In genomic region chr2:108073425-108074072, GRCh38 we compare ENCODE assay signal across 17 cellular contexts.
DNase-seq lines count a peak whose midpoint lies in the region; ATAC-seq and TF ChIP-seq lines count a peak whose summit lies in the region.
"Had no signal": no experiment of that assay in that cellular context is flagged by ENCODE, and none has a peak within 500 bp of the region (broad histone marks: within the 10 kb centered on the region; RNA-seq: fewer than 3 reads in every experiment).

No MANE protein-coding gene starts in this region.

- TF ChIP-seq CTCF in nephron progenitor cell (IDR thresholded peaks at IDR 0.05) = no peak

- no peaks in the 10 kb centered on the region for H3K27me3 Mint-ChIP-seq in nephron progenitor cell (ENCODE audit: low read depth, poor library complexity)
- H3K27me3 Mint-ChIP-seq: B cell; CD4-positive, alpha-beta T cell had no signal

- H3K36me3 Mint-ChIP-seq in nephron progenitor cell (ENCODE audit: low read depth) = no peaks in the 10 kb centered on the region
- H3K36me3 Mint-ChIP-seq: CD8-positive, alpha-beta T cell had no signal

- peak; percentile 95 for DNase-seq in SK-N-DZ (ENCODE audit: low spot score)
- peak; percentile 66 for DNase-seq in left kidney (ENCODE audit: low read depth, low spot score)
- DNase-seq in nephron progenitor cell = no peak
- DNase-seq in activated T-cell treated with anti-CD3 and anti-CD28 coated beads, Interleukin-2, amount 50 U/mL, for 48 hours = no peak
- DNase-seq in NK-92 treated with Interleukin-12 subunit alpha and Interleukin-12 subunit beta, amount 100 ng/mL, for 24 hours (lab: John Stamatoyannopoulos, UW) = no peak
- no peak for DNase-seq in H7
- DNase-seq: AML-193; Caco-2; Calu3; CD4-positive, alpha-beta T cell; CD8-positive, alpha-beta T cell; DMS79 treated with DMSO at 0.1 percent for 48 hours; GF-D8 had no signal

- no peaks in the 10 kb centered on the region for H3K4me1 Mint-ChIP-seq in nephron progenitor cell
- H3K4me1 Mint-ChIP-seq: B cell had no signal

- H3K27me3 ChIP-seq in H7 (ENCODE audit: control insufficient read depth, insufficient read depth, low read length) = no peaks in the 10 kb centered on the region
- H3K27me3 ChIP-seq: BLaER1 treated with 17β-estradiol and CSF1 and Interleukin-3, amounts not matched to agents 10 nM and 100 nM had no signal

- H3K4me3 Mint-ChIP-seq in nephron progenitor cell = no peak overlapping the region
- H3K4me3 Mint-ChIP-seq: B cell; CD4-positive, alpha-beta T cell; CD8-positive, alpha-beta T cell had no signal

- H3K36me3 ChIP-seq in H7 (replicated peaks; ENCODE audit: control insufficient read depth, insufficient read depth, low read length) = no peaks in the 10 kb centered on the region
- H3K36me3 ChIP-seq: BLaER1 treated with 17β-estradiol and CSF1 and Interleukin-3, amounts not matched to agents 10 nM and 100 nM had no signal

- no peaks in the 10 kb centered on the region for H3K9me3 Mint-ChIP-seq in nephron progenitor cell
- H3K9me3 Mint-ChIP-seq: CD4-positive, alpha-beta T cell; CD8-positive, alpha-beta T cell had no signal

- peak overlapping the region; percentile 64 for H3K27ac Mint-ChIP-seq in nephron progenitor cell
- H3K27ac Mint-ChIP-seq: B cell; CD4-positive, alpha-beta T cell; CD8-positive, alpha-beta T cell had no signal

- H3K4me3 ChIP-seq in H7 (ENCODE audit: insufficient read depth, low read depth, low read length) = no peak overlapping the region
- H3K4me3 ChIP-seq: A549; BLaER1 treated with 17β-estradiol and CSF1 and Interleukin-3, amounts not matched to agents 10 nM and 100 nM had no signal

- ATAC-seq in SK-N-SH treated with all-trans-retinoic acid at 6 μM for 48 hours = peak; percentile 93
- ATAC-seq: A549; CD8-positive, alpha-beta T cell had no signal

TF ChIP-seq in SK-N-SH treated with all-trans-retinoic acid at 6 μM for 48 hours, 23 proteins besides CTCF, POLR2A, EP300 and RAD21 (continues in another document):
- TF ChIP-seq PPARA (CRISPR knock-in tag; IDR thresholded peaks at IDR 0.05; ENCODE audit: borderline replicate concordance) = no peak
- peak; percentile 96 for TF ChIP-seq GLIS3 (CRISPR knock-in tag; IDR thresholded peaks at IDR 0.05)
- peak; percentile 96 for TF ChIP-seq ESRRG (CRISPR knock-in tag; IDR thresholded peaks at IDR 0.05)
- TF ChIP-seq ZNF565 (CRISPR knock-in tag; conservative IDR thresholded peaks at IDR 0.05; ENCODE audit: low read depth) = 0 out of 2 replicates have a peak, but pooled peaks have one; percentile 22
- 0 out of 2 replicates have a peak, but pooled peaks have one; percentile 39 for TF ChIP-seq SNAI2 (CRISPR knock-in tag; IDR thresholded peaks at IDR 0.05)
- TF ChIP-seq ISL1 (CRISPR knock-in tag; IDR thresholded peaks at IDR 0.05) = peak; percentile 100
- TF ChIP-seq, protein P1, sequence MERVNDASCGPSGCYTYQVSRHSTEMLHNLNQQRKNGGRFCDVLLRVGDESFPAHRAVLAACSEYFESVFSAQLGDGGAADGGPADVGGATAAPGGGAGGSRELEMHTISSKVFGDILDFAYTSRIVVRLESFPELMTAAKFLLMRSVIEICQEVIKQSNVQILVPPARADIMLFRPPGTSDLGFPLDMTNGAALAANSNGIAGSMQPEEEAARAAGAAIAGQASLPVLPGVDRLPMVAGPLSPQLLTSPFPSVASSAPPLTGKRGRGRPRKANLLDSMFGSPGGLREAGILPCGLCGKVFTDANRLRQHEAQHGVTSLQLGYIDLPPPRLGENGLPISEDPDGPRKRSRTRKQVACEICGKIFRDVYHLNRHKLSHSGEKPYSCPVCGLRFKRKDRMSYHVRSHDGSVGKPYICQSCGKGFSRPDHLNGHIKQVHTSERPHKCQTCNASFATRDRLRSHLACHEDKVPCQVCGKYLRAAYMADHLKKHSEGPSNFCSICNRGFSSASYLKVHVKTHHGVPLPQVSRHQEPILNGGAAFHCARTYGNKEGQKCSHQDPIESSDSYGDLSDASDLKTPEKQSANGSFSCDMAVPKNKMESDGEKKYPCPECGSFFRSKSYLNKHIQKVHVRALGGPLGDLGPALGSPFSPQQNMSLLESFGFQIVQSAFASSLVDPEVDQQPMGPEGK (CRISPR knock-in tag; IDR thresholded peaks at IDR 0.05; ENCODE audit: borderline replicate concordance) = peak; percentile 94
- no peak for TF ChIP-seq BACH2 (CRISPR knock-in tag; IDR thresholded peaks at IDR 0.05; ENCODE audit: borderline replicate concordance)
- peak; percentile 92 for TF ChIP-seq TSHZ2 (CRISPR knock-in tag; IDR thresholded peaks at IDR 0.05)
- peak; percentile 96 for TF ChIP-seq CSRNP3 (CRISPR knock-in tag; IDR thresholded peaks at IDR 0.05)
- peak; percentile 74; the same call in 1 of the 2 replicates for TF ChIP-seq ZFP3 (CRISPR knock-in tag; IDR thresholded peaks at IDR 0.05)
- TF ChIP-seq OSR1 (CRISPR knock-in tag; IDR thresholded peaks at IDR 0.05) = no peak
- no peak; the same call in 1 of the 2 replicates for TF ChIP-seq RARB (CRISPR knock-in tag; IDR thresholded peaks at IDR 0.05)
- peak; percentile 98 for TF ChIP-seq ZC3H10 (CRISPR knock-in tag; IDR thresholded peaks at IDR 0.05)
- TF ChIP-seq, protein P2, sequence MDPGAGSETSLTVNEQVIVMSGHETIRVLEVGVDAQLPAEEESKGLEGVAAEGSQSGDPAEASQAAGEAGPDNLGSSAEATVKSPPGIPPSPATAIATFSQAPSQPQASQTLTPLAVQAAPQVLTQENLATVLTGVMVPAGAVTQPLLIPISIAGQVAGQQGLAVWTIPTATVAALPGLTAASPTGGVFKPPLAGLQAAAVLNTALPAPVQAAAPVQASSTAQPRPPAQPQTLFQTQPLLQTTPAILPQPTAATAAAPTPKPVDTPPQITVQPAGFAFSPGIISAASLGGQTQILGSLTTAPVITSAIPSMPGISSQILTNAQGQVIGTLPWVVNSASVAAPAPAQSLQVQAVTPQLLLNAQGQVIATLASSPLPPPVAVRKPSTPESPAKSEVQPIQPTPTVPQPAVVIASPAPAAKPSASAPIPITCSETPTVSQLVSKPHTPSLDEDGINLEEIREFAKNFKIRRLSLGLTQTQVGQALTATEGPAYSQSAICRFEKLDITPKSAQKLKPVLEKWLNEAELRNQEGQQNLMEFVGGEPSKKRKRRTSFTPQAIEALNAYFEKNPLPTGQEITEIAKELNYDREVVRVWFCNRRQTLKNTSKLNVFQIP (CRISPR knock-in tag; IDR thresholded peaks at IDR 0.05; ENCODE audit: borderline replicate concordance, low read depth) = no peak; the same call in 1 of the 2 replicates
- TF ChIP-seq TOX (CRISPR knock-in tag; IDR thresholded peaks at IDR 0.05; ENCODE audit: borderline replicate concordance) = no peak; the same call in 1 of the 2 replicates
- peak; percentile 99 for TF ChIP-seq CREB5 (CRISPR knock-in tag; IDR thresholded peaks at IDR 0.05; ENCODE audit: low read depth)
- peak; percentile 86; the same call in 1 of the 2 replicates for TF ChIP-seq TCF4 (CRISPR knock-in tag; IDR thresholded peaks at IDR 0.05; ENCODE audit: borderline replicate concordance)
- 0 out of 2 replicates have a peak, but pooled peaks have one; percentile 40 for TF ChIP-seq ZNF8 (CRISPR knock-in tag; IDR thresholded peaks at IDR 0.05)
- TF ChIP-seq ARNTL (CRISPR knock-in tag; IDR thresholded peaks at IDR 0.05; ENCODE audit: borderline replicate concordance, low read depth) = no peak

Comparison
In these comparisons a context has a peak if more than half of its experiments do, and no peak if none do; other contexts are left out.
1. DNase-seq: peak in SK-N-DZ (single experiment) and left kidney (single experiment); none in nephron progenitor cell (single experiment), activated T-cell treated with anti-CD3 and anti-CD28 coated beads, Interleukin-2, amount 50 U/mL, for 48 hours (0 of 2), NK-92 treated with Interleukin-12 subunit alpha and Interleukin-12 subunit beta, amount 100 ng/mL, for 24 hours (single experiment) and H7 (single experiment).